Comparison of ENCODE assay signal across 11 cellular contexts in the genomic region with DNA sequence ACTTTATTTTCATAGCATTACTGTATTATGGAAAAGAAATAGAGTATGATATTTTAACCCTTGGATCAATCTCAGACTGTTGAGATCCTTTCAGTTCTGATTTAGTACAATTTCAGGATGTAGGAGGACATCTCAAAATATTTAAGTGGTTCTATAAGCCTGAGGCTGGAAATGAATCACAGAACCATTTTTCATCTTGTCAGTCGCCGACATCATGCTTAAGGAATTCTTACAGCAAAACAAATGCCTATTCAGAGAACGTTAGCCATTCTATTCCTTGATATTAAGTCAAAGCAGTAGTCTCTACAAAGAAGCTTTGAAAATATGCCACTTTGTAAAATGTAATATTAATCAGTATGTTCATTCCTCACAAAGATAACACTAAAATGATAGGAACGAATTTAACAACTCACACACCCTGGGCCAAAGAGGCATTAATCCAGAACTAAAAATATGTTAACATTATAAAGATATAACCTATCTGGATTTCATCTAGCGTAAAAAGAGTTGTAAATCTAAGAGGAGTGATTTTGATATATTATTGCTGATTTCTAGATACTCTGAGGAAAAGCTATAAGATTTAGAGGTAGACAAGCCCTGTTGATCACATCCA.
DNase-seq lines count a peak whose midpoint lies in the region; ATAC-seq lines count a peak whose summit lies in the region.
"Had no signal": no experiment of that assay in that cellular context is flagged by ENCODE, and none has a peak within 500 bp of the region (broad histone marks: within the 10 kb centered on the region; RNA-seq: fewer than 3 reads in every experiment).

No MANE protein-coding gene starts in this region.

- H3K27me3 ChIP-seq in SJCRH30 = no peaks in the 10 kb centered on the region
- no peaks in the 10 kb centered on the region for H3K27me3 ChIP-seq in effector memory CD4-positive, alpha-beta T cell (replicated peaks; ENCODE audit: control insufficient read depth, insufficient read depth, low read length, poor library complexity, severe bottlenecking)

- ATAC-seq in HG03280 (IDR thresholded peaks at IDR 0.05; ENCODE audit: unreplicated experiment) = no peak
- ATAC-seq: activated CD4-positive, alpha-beta T cell treated with anti-CD3 and anti-CD28 coated beads for 36 hours had no signal

- DNase-seq in ELR (ENCODE audit: low read depth) (peak; percentile 90), SJCRH30 (peak; percentile 6 to 39), fibroblast of peridontal ligament (ENCODE audit: extremely low read depth) (peak; percentile 85), renal cortical epithelial cell (ENCODE audit: low read depth) (peak; percentile 93), GM19238 (ENCODE audit: insufficient read length, low spot score) (no peak), COLO668 (lab: John Stamatoyannopoulos, UW; ENCODE audit: unreplicated experiment) (no peak)
- DNase-seq in effector memory CD4-positive, alpha-beta T cell = no peak
- DNase-seq: activated CD4-positive, alpha-beta T cell treated with anti-CD3 and anti-CD28 coated beads for 36 hours; GF-D8; lower lobe of right lung had no signal

- H3K4me3 ChIP-seq in SJCRH30 = no peak overlapping the region
- no peak overlapping the region for H3K4me3 ChIP-seq in effector memory CD4-positive, alpha-beta T cell (ENCODE audit: insufficient read depth, low read depth, low read length, poor library complexity, severe bottlenecking)
- H3K4me3 ChIP-seq: lower lobe of right lung had no signal

- H3K27ac ChIP-seq in SJCRH30 = peak overlapping the region; percentile 68
- no peak overlapping the region for H3K27ac ChIP-seq in effector memory CD4-positive, alpha-beta T cell (ENCODE audit: insufficient read depth, low read length, poor library complexity, severe bottlenecking)

- H3K4me1 ChIP-seq in SJCRH30 = peaks cover 24% of the 10 kb centered on the region
- H3K4me1 ChIP-seq in effector memory CD4-positive, alpha-beta T cell (ENCODE audit: control insufficient read depth, insufficient read depth, low read length, poor library complexity, severe bottlenecking) = no peaks in the 10 kb centered on the region

- H3K36me3 ChIP-seq in SJCRH30 = no peaks in the 10 kb centered on the region
- H3K36me3 ChIP-seq in effector memory CD4-positive, alpha-beta T cell (ENCODE audit: control insufficient read depth, insufficient read depth, low read length) = no peaks in the 10 kb centered on the region
- H3K36me3 ChIP-seq: lower lobe of right lung had no signal

- no peaks in the 10 kb centered on the region for H3K9me3 ChIP-seq in SJCRH30 (replicated peaks)
- H3K9me3 ChIP-seq in effector memory CD4-positive, alpha-beta T cell (ENCODE audit: control insufficient read depth, low read length) = no peaks in the 10 kb centered on the region
- H3K9me3 ChIP-seq: lower lobe of right lung had no signal

Comparison
In these comparisons a context has a peak if more than half of its experiments do, and no peak if none do; other contexts are left out.
1. DNase-seq: peak in ELR (single experiment), SJCRH30 (2 of 2), fibroblast of peridontal ligament (single experiment) and renal cortical epithelial cell (single experiment); none in GM19238 (single experiment), COLO668 (single experiment) and effector memory CD4-positive, alpha-beta T cell (0 of 3).